In the genomic region with DNA sequence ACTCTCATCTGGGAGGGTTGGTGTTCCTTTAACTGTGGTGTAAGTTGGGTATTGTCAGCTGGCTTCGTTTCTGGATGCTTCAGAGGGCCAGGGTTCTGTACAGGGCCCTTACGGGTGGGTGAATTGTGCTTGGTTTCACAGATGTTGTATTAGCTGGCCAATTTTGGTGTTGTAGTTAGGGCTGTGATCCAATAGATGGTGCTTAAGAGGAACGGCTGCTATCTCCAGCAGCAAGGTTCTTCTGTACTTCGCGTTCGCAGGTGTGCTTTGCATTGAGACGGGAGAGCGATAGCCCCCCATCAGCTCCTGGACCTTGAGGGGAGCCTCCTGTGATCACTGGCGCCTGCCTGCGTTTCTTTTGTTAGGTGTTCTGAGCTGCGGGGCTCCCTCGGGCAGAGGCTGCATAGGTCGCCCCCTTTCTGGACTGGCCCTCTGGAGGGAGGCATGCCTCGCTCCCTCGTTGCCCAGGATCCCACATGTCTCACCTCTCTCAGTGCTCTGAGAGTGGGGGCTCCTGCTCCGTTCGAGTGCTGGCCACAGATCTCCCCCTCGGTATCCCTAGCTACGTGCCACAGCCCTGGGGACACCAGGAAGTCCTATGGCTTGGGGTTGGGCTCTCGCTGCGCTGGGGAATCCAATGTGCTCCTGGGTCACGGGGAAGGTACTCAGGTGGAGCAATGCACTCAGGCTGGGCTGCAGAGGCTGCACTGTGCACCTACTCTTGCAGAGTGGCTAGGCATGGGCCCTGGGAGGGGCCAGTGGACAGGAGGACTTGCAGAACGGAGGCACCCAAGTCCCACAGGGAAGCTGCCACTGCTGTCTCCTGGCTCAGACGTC, we compare ENCODE assay signal across 1 cellular context.
TF ChIP-seq lines count a peak whose summit lies in the region.

No MANE protein-coding gene starts in this region.

TF ChIP-seq in HepG2, 621 proteins besides CTCF, POLR2A, EP300 and RAD21 (continued from another document):
- no peak for TF ChIP-seq THRA (CRISPR knock-in tag; IDR thresholded peaks at IDR 0.05; ENCODE audit: borderline replicate concordance)
